In the genomic region with DNA sequence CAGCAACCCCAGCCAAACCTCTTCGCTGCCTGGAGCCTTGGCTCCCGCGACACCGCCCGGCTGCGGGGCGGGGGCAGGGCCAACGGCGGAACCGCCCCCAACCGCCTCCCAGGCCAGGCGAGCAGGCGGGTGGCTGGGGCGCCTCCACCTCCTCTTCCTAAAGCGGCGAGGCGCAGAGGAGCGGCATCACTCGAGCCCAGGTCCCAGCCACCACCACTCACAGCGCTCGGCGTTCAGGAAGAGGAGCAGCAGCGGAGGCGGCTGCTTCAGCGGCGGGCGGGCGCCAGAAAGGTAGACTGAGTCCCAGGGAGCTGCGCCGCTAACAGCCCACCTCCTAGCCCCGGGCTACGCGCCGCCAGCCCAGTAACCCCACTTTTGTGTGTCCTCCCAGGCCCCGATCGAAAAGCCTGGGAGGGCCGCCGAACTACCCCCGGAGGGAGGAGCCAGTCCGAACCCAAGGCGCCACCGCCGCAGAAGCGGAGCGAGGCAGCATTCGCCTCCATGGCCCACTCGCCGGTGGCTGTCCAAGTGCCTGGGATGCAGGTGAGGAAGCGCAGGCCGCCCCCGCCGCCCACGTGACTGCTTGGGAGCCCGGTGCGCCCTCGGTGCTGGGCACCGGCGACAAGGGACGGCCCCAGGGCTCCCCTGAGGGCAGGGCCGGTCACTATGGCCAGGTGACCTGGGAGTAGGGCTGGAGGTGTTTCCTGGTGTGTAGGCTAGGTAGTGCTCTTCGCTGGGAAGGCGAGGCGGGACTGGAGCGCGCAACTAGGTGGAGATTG, we compare ENCODE assay signal across 8 cellular contexts. TPM values are rescaled to one million over a fixed set of nuclear protein-coding genes. Genes with fewer than 3 reads are reported as not detected.
A peak's percentile ranks its signal among the peaks of the same experiment; 100 is the strongest.
DNase-seq lines count a peak whose midpoint lies in the region; ATAC-seq and TF ChIP-seq lines count a peak whose summit lies in the region.

A gene (plus strand): TSS at position 186 of the 779 bp plus-strand sequence. CDS start 316 bp downstream, at position 502.

- TF ChIP-seq CTCF in GM20000 (IDR thresholded peaks at IDR 0.05; ENCODE audit: extremely low read depth, missing control alignments): no peak
- TF ChIP-seq CTCF in PC-3 (conservative IDR thresholded peaks at IDR 0.05; ENCODE audit: low read depth, low read length): no peak
- TF ChIP-seq CTCF in fibroblast of lung (conservative IDR thresholded peaks at IDR 0.05 in 1 of 2, IDR thresholded peaks at IDR 0.05 in 1 of 2; ENCODE audit: low read depth in 1 of 2, low read length in 2 of 2): no peak
- no peak for TF ChIP-seq CTCF in neural cell (IDR thresholded peaks at IDR 0.05; ENCODE audit: poor library complexity, severe bottlenecking)
- TF ChIP-seq CTCF in stomach (IDR thresholded peaks at IDR 0.05): no peak

- no peaks in the 10 kb centered on the region for H3K9me3 Mint-ChIP-seq in activated T-cell treated with anti-CD3 and anti-CD28 coated beads, Interleukin-2, amount 50 U/mL, for 72 hours

- H3K4me3 ChIP-seq in PC-3 (ENCODE audit: low read length): peak within 1 kb of the TSS; percentile 96
- peak within 1 kb of the TSS; percentile 37 to 60 (median 48) for H3K4me3 ChIP-seq in fibroblast of lung (replicated peaks in 1 of 4; ENCODE audit: control extremely low read depth in 1 of 4, insufficient read depth in 1 of 4, low read depth in 3 of 4, low read length in 4 of 4)
- peak within 1 kb of the TSS; percentile 85 for H3K4me3 ChIP-seq in neural cell (ENCODE audit: low read length)
- H3K4me3 ChIP-seq in stomach: peak within 1 kb of the TSS; percentile 53 to 74 (median 64)

- H3K4me3 Mint-ChIP-seq in activated T-cell treated with anti-CD3 and anti-CD28 coated beads, Interleukin-2, amount 50 U/mL, for 72 hours: peak within 1 kb of the TSS; percentile 91 to 92

- H3K36me3 ChIP-seq in PC-3 (ENCODE audit: low read depth, low read length): no peaks in the 10 kb centered on the region
- no peaks in the 10 kb centered on the region for H3K36me3 ChIP-seq in fibroblast of lung (ENCODE audit: control insufficient read depth, insufficient read depth, low read length)
- H3K36me3 ChIP-seq in neural cell (ENCODE audit: insufficient read depth, low read length): no peaks in the 10 kb centered on the region
- no peaks in the 10 kb centered on the region for H3K36me3 ChIP-seq in stomach

- CTCF ChIA-PET in PC-3 (lab: Charles Lee): interaction anchor here (0.6 to 1.0 kb wide), 3 partner anchors 48 to 196 kb away, joined by 3 to 5 read pairs (median 3); a partner anchor contains a TSS

- H3K9me2 ChIP-seq in PC-3 (replicated peaks; ENCODE audit: low read length): no peaks in the 10 kb centered on the region
- H3K9me2 ChIP-seq in neural cell (ENCODE audit: insufficient read depth, low read length): no peaks in the 10 kb centered on the region

- H3K27me3 Mint-ChIP-seq in activated T-cell treated with anti-CD3 and anti-CD28 coated beads, Interleukin-2, amount 50 U/mL, for 72 hours (ENCODE audit: low read depth): peaks cover 12% of the 10 kb centered on the region

- POLR2A ChIA-PET in PC-3 (lab: Charles Lee; ENCODE audit: unreplicated experiment): no interaction called here

- H3K4me1 ChIP-seq in PC-3 (ENCODE audit: insufficient read depth, low read length) (peaks cover 25% of the 10 kb centered on the region), fibroblast of lung (ENCODE audit: control insufficient read depth, extremely low read depth, insufficient read depth, low read length) (no peaks in the 10 kb centered on the region), stomach (peaks cover 0 to 19% (median 12%) of the 10 kb centered on the region in 4 donors)

- H3K79me2 ChIP-seq in PC-3 (ENCODE audit: low read length) (peaks cover 49% of the 10 kb centered on the region), fibroblast of lung (ENCODE audit: control insufficient read depth, insufficient read depth, low read length) (no peaks in the 10 kb centered on the region), neural cell (replicated peaks; ENCODE audit: insufficient read depth, low read length) (peaks cover 17% of the 10 kb centered on the region)

- TF ChIP-seq EP300 in neural cell (conservative IDR thresholded peaks at IDR 0.05; ENCODE audit: poor library complexity, severe bottlenecking) (no peak), stomach (IDR thresholded peaks at IDR 0.05) (no peak)

- peaks cover 26% of the 10 kb centered on the region for H3K4me1 Mint-ChIP-seq in activated T-cell treated with anti-CD3 and anti-CD28 coated beads, Interleukin-2, amount 50 U/mL, for 72 hours (ENCODE audit: low read depth)

- H3K27ac ChIP-seq in PC-3 (ENCODE audit: low read length) (peak within 1 kb of the TSS; percentile 76), fibroblast of lung (ENCODE audit: insufficient read depth, low read length) (no peak within 1 kb of the TSS), neural cell (ENCODE audit: low read length) (no peak within 1 kb of the TSS), stomach (peak within 1 kb of the TSS; percentile 72 to 90 (median 82))

- H2AFZ ChIP-seq in PC-3 (ENCODE audit: low read length) (peak within 1 kb of the TSS; percentile 90), fibroblast of lung (ENCODE audit: low read length) (peak within 1 kb of the TSS; percentile 40), neural cell (ENCODE audit: low read depth, low read length) (no peak within 1 kb of the TSS)

- peak within 1 kb of the TSS; percentile 87 for H3K9ac ChIP-seq in PC-3 (ENCODE audit: low read length)
- H3K9ac ChIP-seq in fibroblast of lung (ENCODE audit: insufficient read depth, low read length): peak within 1 kb of the TSS; percentile 46
- H3K9ac ChIP-seq in neural cell (ENCODE audit: low read length): peak within 1 kb of the TSS; percentile 47

- intact Hi-C loops in PC-3 (cut with micrococcal nuclease) (loop anchor here (2.0 to 10.0 kb wide), 3 partner anchors 171 to 451 kb away; a partner anchor contains a TSS), stomach (cut with DNase I; ENCODE audit: low total_unique reads) (no loop called here)

- H3K9me3 ChIP-seq in PC-3 (ENCODE audit: low read length): no peaks in the 10 kb centered on the region
- H3K9me3 ChIP-seq in fibroblast of lung (ENCODE audit: control insufficient read depth, insufficient read depth, low read depth, low read length): no peaks in the 10 kb centered on the region
- H3K9me3 ChIP-seq in neural cell (ENCODE audit: low read length): no peaks in the 10 kb centered on the region
- H3K9me3 ChIP-seq in stomach: peaks cover 0 to 4% (median 0%) of the 10 kb centered on the region in 4 donors

- ATAC-seq in PC-3: peak; percentile 76
- ATAC-seq in activated T-cell treated with anti-CD3 and anti-CD28 coated beads, Interleukin-2, amount 50 U/mL, for 72 hours (replicated peaks in 1 of 2): peak; percentile 82 to 88

- BruUV-seq in PC-3 (replicated peaks; lab: Mats Ljungman, UMichigan): no TSS peak

- no peak for TF ChIP-seq RAD21 in neural cell (conservative IDR thresholded peaks at IDR 0.05)

- H4K20me1 ChIP-seq in PC-3 (ENCODE audit: low read length): peaks cover 18% of the 10 kb centered on the region
- no peaks in the 10 kb centered on the region for H4K20me1 ChIP-seq in fibroblast of lung (ENCODE audit: control insufficient read depth, extremely low read depth, insufficient read depth, low read length)
- no peaks in the 10 kb centered on the region for H4K20me1 ChIP-seq in neural cell (ENCODE audit: insufficient read depth)

- no peaks in the 10 kb centered on the region for H3K36me3 Mint-ChIP-seq in activated T-cell treated with anti-CD3 and anti-CD28 coated beads, Interleukin-2, amount 50 U/mL, for 72 hours (ENCODE audit: insufficient read depth in 2 of 2)

- DNase-seq in D341Med (ENCODE audit: low spot score) (peak; percentile 85), GM20000 (ENCODE audit: low spot score) (peak; percentile 78), HPDE6-E6E7 (ENCODE audit: extremely low spot score) (peak; percentile 39), PC-3 (peak; percentile 84), fibroblast of lung (ENCODE audit: low read depth in 2 of 2) (peak; percentile 53 to 58), stomach (peak; percentile 79)
- peak; percentile 82 to 84 for DNase-seq in activated T-cell treated with anti-CD3 and anti-CD28 coated beads, Interleukin-2, amount 50 U/mL, for 72 hours

- peak within 1 kb of the TSS; percentile 100 for H3K4me2 ChIP-seq in PC-3 (ENCODE audit: low read length)
- peak within 1 kb of the TSS; percentile 72 for H3K4me2 ChIP-seq in fibroblast of lung (ENCODE audit: extremely low read depth, insufficient read depth, low read length)
- peak within 1 kb of the TSS; percentile 30 for H3K4me2 ChIP-seq in neural cell (ENCODE audit: low read length)

- H3F3A ChIP-seq in PC-3 (ENCODE audit: low read length, unreplicated experiment): no peaks in the 10 kb centered on the region
- no peaks in the 10 kb centered on the region for H3F3A ChIP-seq in neural cell (ENCODE audit: insufficient read depth, low read length, poor library complexity, severe bottlenecking)

- peak in 1 of 4 donors; percentile 70 for TF ChIP-seq POLR2A in stomach (IDR thresholded peaks at IDR 0.05)

- H3K27me3 ChIP-seq in PC-3 (ENCODE audit: low read length) (no peaks in the 10 kb centered on the region), fibroblast of lung (ENCODE audit: control insufficient read depth, insufficient read depth, low read length) (no peaks in the 10 kb centered on the region), neural cell (ENCODE audit: insufficient read depth, low read depth, low read length) (no peaks in the 10 kb centered on the region), stomach (peaks cover 0 to 11% (median 0%) of the 10 kb centered on the region in 3 donors)

- H3K27ac Mint-ChIP-seq in activated T-cell treated with anti-CD3 and anti-CD28 coated beads, Interleukin-2, amount 50 U/mL, for 72 hours: peak within 1 kb of the TSS; percentile 92

- WGBS in stomach, 5 donors: 0 to 51% (median 14%) methylated on average over 54 to 65 of the region's 65 CpGs; no CpG with 5 or more reads in 1 of the 5 donors

RNA-seq across cellular contexts. Expression of the gene that starts here (rescaled TPM):
- total RNA-seq in PC-3 (2014; rRNA removed) (47.4 and 50.7 TPM in 2 replicates), fibroblast of lung (2.0 and 2.8 TPM in 2 replicates), stomach (10 to 100 TPM in 3 of 5 donors, 1 to 10 TPM in 2; 3.6 to 34.0 (median 12.0) TPM)
- 10 to 100 TPM; 57.9 to 73.4 TPM for total RNA-seq in activated T-cell treated with anti-CD3 and anti-CD28 coated beads, Interleukin-2, amount 50 U/mL, for 72 hours
- polyA plus RNA-seq in fibroblast of lung (2.2 and 2.7 TPM in 2 replicates), neural cell (8.1 and 8.8 TPM in 2 replicates), stomach (10 to 100 TPM in 1 of 3 donors, 1 to 10 TPM in 2; 8.1 to 12.8 (median 8.5) TPM)
- 1.8 and 2.0 TPM in 2 replicates for polyA plus RNA-seq in fibroblast of lung (2012)
- polyA minus RNA-seq in fibroblast of lung (ENCODE audit: low replicate concordance) (not detected in 2 replicates), neural cell (7.1 and 9.7 TPM in 2 replicates)

Comparison
In these comparisons a context has a peak if more than half of its experiments do, and no peak if none do; other contexts are left out.
1. H3K27ac ChIP-seq: peak in PC-3 (single experiment) and stomach (5 of 5); none in fibroblast of lung (single experiment) and neural cell (single experiment).
2. H3K4me2 ChIP-seq: peak in every context shown above with its lines; median percentile 100 in PC-3; 72 in fibroblast of lung; 30 in neural cell.
3. Peak in every context shown above with its lines, with median percentiles within 50 percentile points of each other: DNase-seq, H3K4me3 ChIP-seq and H3K9ac ChIP-seq.